12 cellular contexts compared by ENCODE assay signal in genomic region chr11:45413156-45413833, GRCh38.
"Had no signal": no experiment of that assay in that cellular context is flagged by ENCODE, and none has a peak within 500 bp of the region (broad histone marks: within the 10 kb centered on the region; RNA-seq: fewer than 3 reads in every experiment).

No MANE protein-coding gene starts in this region.

- H3K9me3 ChIP-seq: ascending aorta, esophagus squamous epithelium, left ventricle myocardium inferior, right atrium auricular region, tibial artery had no signal

- ATAC-seq: activated T-cell treated with anti-CD3 and anti-CD28 coated beads, Interleukin-2, amount 50 U/mL, for 72 hours had no signal

- H3K27ac ChIP-seq: ascending aorta, cardiac muscle cell, esophagus squamous epithelium, left ventricle myocardium inferior, right atrium auricular region, tibial artery had no signal

- DNase-seq: activated CD4-positive, alpha-beta memory T cell treated with anti-CD3 and anti-CD28 coated beads, Interleukin-2, amount 10 ng/mL, durations not matched to agents 7 days and 5 days; activated T-cell treated with anti-CD3 and anti-CD28 coated beads, Interleukin-2, amount 50 U/mL, for 72 hours; esophagus squamous epithelium; foreskin fibroblast; left ventricle myocardium inferior; mesenchymal stem cell; small intestine; T-helper 9 cell; tibial artery had no signal

- H3K27me3 ChIP-seq: ascending aorta, right atrium auricular region had no signal

- H3K4me1 Mint-ChIP-seq: activated CD4-positive, alpha-beta memory T cell treated with anti-CD3 and anti-CD28 coated beads, Interleukin-2, amount 10 ng/mL, durations not matched to agents 7 days and 5 days had no signal

- H3K9me3 Mint-ChIP-seq: activated CD4-positive, alpha-beta memory T cell treated with anti-CD3 and anti-CD28 coated beads, Interleukin-2, amount 10 ng/mL, durations not matched to agents 7 days and 5 days; activated T-cell treated with anti-CD3 and anti-CD28 coated beads, Interleukin-2, amount 50 U/mL, for 72 hours had no signal

- H3K4me3 Mint-ChIP-seq: activated CD4-positive, alpha-beta memory T cell treated with anti-CD3 and anti-CD28 coated beads, Interleukin-2, amount 10 ng/mL, durations not matched to agents 7 days and 5 days; activated T-cell treated with anti-CD3 and anti-CD28 coated beads, Interleukin-2, amount 50 U/mL, for 72 hours had no signal

- H3K4me1 ChIP-seq: ascending aorta, esophagus squamous epithelium, left ventricle myocardium inferior had no signal

- H3K4me3 ChIP-seq: ascending aorta, cardiac muscle cell, esophagus squamous epithelium, left ventricle myocardium inferior, right atrium auricular region, tibial artery had no signal

- H3K27ac Mint-ChIP-seq: activated CD4-positive, alpha-beta memory T cell treated with anti-CD3 and anti-CD28 coated beads, Interleukin-2, amount 10 ng/mL, durations not matched to agents 7 days and 5 days; activated T-cell treated with anti-CD3 and anti-CD28 coated beads, Interleukin-2, amount 50 U/mL, for 72 hours had no signal

- H3K36me3 ChIP-seq: ascending aorta, cardiac muscle cell, esophagus squamous epithelium, left ventricle myocardium inferior, right atrium auricular region, tibial artery had no signal
